Comparison of ENCODE assay signal across 8 cellular contexts in genomic region chr4:113584407-113585150, GRCh38.
DNase-seq lines count a peak whose midpoint lies in the region; ATAC-seq, FAIRE-seq and TF ChIP-seq lines count a peak whose summit lies in the region.

No MANE protein-coding gene starts in this region.

- intact Hi-C loops in pancreas (cut with DNase I) = no loop called here

- no peak for TF ChIP-seq CTCF in OCI-LY1 (IDR thresholded peaks at IDR 0.05; ENCODE audit: low read length)
- no peak for TF ChIP-seq CTCF in fibroblast of pulmonary artery (IDR thresholded peaks at IDR 0.05; ENCODE audit: low read length, missing control alignments)
- no peak for TF ChIP-seq CTCF in pancreas (IDR thresholded peaks at IDR 0.05)

- H3K4me1 Mint-ChIP-seq in stimulated activated naive CD8-positive, alpha-beta T cell treated with anti-CD3 and anti-CD28 coated beads, Interleukin-15, amount 100 ng/mL, for 72 hours = peaks cover 26% of the 10 kb centered on the region

- no peaks in the 10 kb centered on the region for H3K27me3 Mint-ChIP-seq in stimulated activated naive CD8-positive, alpha-beta T cell treated with anti-CD3 and anti-CD28 coated beads, Interleukin-15, amount 100 ng/mL, for 72 hours

- H3K36me3 ChIP-seq in OCI-LY1 (ENCODE audit: insufficient read depth, low read length) (peaks cover 29% of the 10 kb centered on the region; the same call in 1 of the 2 replicates), pancreas (no peaks in the 10 kb centered on the region)

- no peak overlapping the region; the same call in 1 of the 2 replicates for H3K4me2 ChIP-seq in OCI-LY1 (ENCODE audit: low read length)

- ATAC-seq in pancreas = peak in 3 of 4 donors; percentile 35 to 77 (median 45)
- no peak for ATAC-seq in HG03196 (IDR thresholded peaks at IDR 0.05; ENCODE audit: unreplicated experiment)
- ATAC-seq in stimulated activated naive CD8-positive, alpha-beta T cell treated with anti-CD3 and anti-CD28 coated beads, Interleukin-15, amount 100 ng/mL, for 72 hours = no peak

- H3K27ac Mint-ChIP-seq in stimulated activated naive CD8-positive, alpha-beta T cell treated with anti-CD3 and anti-CD28 coated beads, Interleukin-15, amount 100 ng/mL, for 72 hours = no peak overlapping the region

- H3K79me2 ChIP-seq in OCI-LY1 (ENCODE audit: insufficient read depth, low read length) = 0 out of 2 replicates have a peak, but pooled peaks cover 6% of the 10 kb centered on the region

- H3K27me3 ChIP-seq in OCI-LY1 (ENCODE audit: insufficient read depth, low read length) = no peaks in the 10 kb centered on the region
- H3K27me3 ChIP-seq in pancreas = no peaks in the 10 kb centered on the region

- WGBS in pancreas, 2 donors = 73 to 75% methylated on average over 4 of the region's 4 CpGs

- FAIRE-seq in pancreas (lab: Jason Lieb, UNC) = no peak

- peak; percentile 56 for DNase-seq in ELR (ENCODE audit: low read depth)
- DNase-seq in fibroblast of pulmonary artery (ENCODE audit: low read depth) = peak; percentile 45
- no peak for DNase-seq in pancreas
- DNase-seq in NCI-H1092 treated with DMSO at 0.1 percent for 48 hours (lab: John Stamatoyannopoulos, UW) = no peak
- DNase-seq in activated CD4-positive, CD25-positive, alpha-beta regulatory T cell treated with anti-CD3 and anti-CD28 coated beads, Interleukin-2, amount 50 U/mL, for 72 hours = no peak
- DNase-seq in stimulated activated naive CD8-positive, alpha-beta T cell treated with anti-CD3 and anti-CD28 coated beads, Interleukin-15, amount 100 ng/mL, for 72 hours = no peak

- H3K27ac ChIP-seq in OCI-LY1 (ENCODE audit: low read depth, low read length, poor library complexity, severe bottlenecking) (peak overlapping the region; percentile 70), pancreas (peak overlapping the region in 1 of 4 donors; percentile 20)

- H3K4me1 ChIP-seq in OCI-LY1 (ENCODE audit: insufficient read depth, low read length, severe bottlenecking) (peaks cover 51% of the 10 kb centered on the region), pancreas (no peaks in the 10 kb centered on the region)

- no peak overlapping the region for H3K9ac ChIP-seq in OCI-LY1 (ENCODE audit: low read length)

- H2AFZ ChIP-seq in OCI-LY1 (ENCODE audit: low read length) = no peak overlapping the region

- H3K9me3 ChIP-seq in OCI-LY1 (ENCODE audit: low read length) (no peaks in the 10 kb centered on the region), pancreas (no peaks in the 10 kb centered on the region)

- H4K20me1 ChIP-seq in OCI-LY1 (ENCODE audit: insufficient read depth, low read length) = no peaks in the 10 kb centered on the region

- no peak overlapping the region for H3K4me3 Mint-ChIP-seq in stimulated activated naive CD8-positive, alpha-beta T cell treated with anti-CD3 and anti-CD28 coated beads, Interleukin-15, amount 100 ng/mL, for 72 hours

- peaks cover 0 to 6% of the 10 kb centered on the region in 2 donors for H3K9me3 Mint-ChIP-seq in stimulated activated naive CD8-positive, alpha-beta T cell treated with anti-CD3 and anti-CD28 coated beads, Interleukin-15, amount 100 ng/mL, for 72 hours

- H3K4me3 ChIP-seq in OCI-LY1 (ENCODE audit: low read depth, low read length, poor library complexity, severe bottlenecking) (no peak overlapping the region), fibroblast of pulmonary artery (replicated peaks; ENCODE audit: low read depth, low read length) (no peak overlapping the region), pancreas (no peak overlapping the region)

- no peaks in the 10 kb centered on the region for H3F3A ChIP-seq in OCI-LY1 (ENCODE audit: insufficient read depth, low read length)

- no peaks in the 10 kb centered on the region for H3K9me2 ChIP-seq in OCI-LY1 (ENCODE audit: low read depth, low read length)

Comparison
In these comparisons a context has a peak if more than half of its experiments do, and no peak if none do; other contexts are left out.
1. DNase-seq: peak in ELR (single experiment) and fibroblast of pulmonary artery (single experiment); none in pancreas (0 of 6), NCI-H1092 treated with DMSO at 0.1 percent for 48 hours (single experiment), activated CD4-positive, CD25-positive, alpha-beta regulatory T cell treated with anti-CD3 and anti-CD28 coated beads, Interleukin-2, amount 50 U/mL, for 72 hours (single experiment) and stimulated activated naive CD8-positive, alpha-beta T cell treated with anti-CD3 and anti-CD28 coated beads, Interleukin-15, amount 100 ng/mL, for 72 hours (0 of 2).
2. ATAC-seq: peak in pancreas (3 of 4); none in HG03196 (single experiment) and stimulated activated naive CD8-positive, alpha-beta T cell treated with anti-CD3 and anti-CD28 coated beads, Interleukin-15, amount 100 ng/mL, for 72 hours (single experiment).